In the genomic region with DNA sequence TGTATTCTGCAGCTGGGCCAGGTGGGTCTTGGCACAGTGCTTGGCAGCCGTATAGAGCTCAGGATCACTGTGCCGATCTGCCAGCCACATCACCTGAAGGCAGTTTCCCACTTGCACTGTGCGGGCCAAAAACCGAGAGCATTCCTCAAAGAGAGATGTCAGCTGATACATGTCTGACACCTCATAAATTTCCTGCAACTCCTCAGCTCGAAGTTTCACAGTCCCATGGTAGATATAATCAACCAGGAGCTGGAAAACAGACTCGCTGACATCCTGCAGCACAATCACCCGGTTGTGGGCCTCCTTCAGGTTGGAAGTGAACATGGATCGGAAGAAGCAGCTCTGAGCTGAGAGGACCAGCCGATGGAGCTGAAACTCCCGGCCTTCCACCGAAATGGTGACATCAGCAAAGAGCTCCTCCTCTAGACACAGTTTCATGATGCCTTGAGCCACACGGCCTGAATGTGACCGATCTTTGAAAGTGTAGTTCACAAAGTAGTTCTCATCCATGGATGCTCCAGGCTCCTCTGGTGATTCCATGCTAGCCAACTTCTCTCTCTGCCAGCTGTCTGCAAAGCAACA, we compare ENCODE assay signal across 8 cellular contexts. TPM values are rescaled to one million over a fixed set of nuclear protein-coding genes. Genes with fewer than 3 reads are reported as not detected.
A peak's percentile ranks its signal among the peaks of the same experiment; 100 is the strongest.
DNase-seq lines count a peak whose midpoint lies in the region; ATAC-seq and TF ChIP-seq lines count a peak whose summit lies in the region.

No MANE protein-coding gene starts in this region.

- H3K4me3 ChIP-seq in adipocyte (ENCODE audit: low read length) (peak overlapping the region; percentile 86), lower lobe of right lung (peak overlapping the region; percentile 86)

- H3K36me3 Mint-ChIP-seq in stimulated activated naive CD8-positive, alpha-beta T cell treated with anti-CD3 and anti-CD28 coated beads, Interleukin-15, Interleukin-2, amounts not matched to agents 100 ng/mL and 50 ng/mL, for 24 hours (ENCODE audit: low read depth), result peaks cover 68% of the 10 kb centered on the region

- H3K36me3 ChIP-seq in adipocyte (ENCODE audit: control insufficient read depth, insufficient read depth, low read length, severe bottlenecking) (peaks cover 48% of the 10 kb centered on the region), lower lobe of right lung (peaks cover 74% of the 10 kb centered on the region)

- H3K4me1 ChIP-seq in adipocyte (ENCODE audit: control insufficient read depth, insufficient read depth, low read length) (peaks cover 26% of the 10 kb centered on the region), lower lobe of right lung (peaks cover 34% of the 10 kb centered on the region)

- ATAC-seq in stimulated activated naive CD8-positive, alpha-beta T cell treated with anti-CD3 and anti-CD28 coated beads, Interleukin-15, Interleukin-2, amounts not matched to agents 100 U/mL and 50 U/mL, for 24 hours, result no peak
- ATAC-seq in lower lobe of right lung (no peak), HG02981 (IDR thresholded peaks at IDR 0.05; ENCODE audit: unreplicated experiment) (no peak)

- H3K4me1 Mint-ChIP-seq in stimulated activated naive CD8-positive, alpha-beta T cell treated with anti-CD3 and anti-CD28 coated beads, Interleukin-15, Interleukin-2, amounts not matched to agents 100 ng/mL and 50 ng/mL, for 24 hours (ENCODE audit: low read depth), result peaks cover 47% of the 10 kb centered on the region

- H3K27ac Mint-ChIP-seq in stimulated activated naive CD8-positive, alpha-beta T cell treated with anti-CD3 and anti-CD28 coated beads, Interleukin-15, Interleukin-2, amounts not matched to agents 100 ng/mL and 50 ng/mL, for 24 hours, result peak overlapping the region; percentile 50

- no peak overlapping the region for H3K27ac ChIP-seq in lower lobe of right lung

- H3K9ac ChIP-seq in adipocyte (ENCODE audit: low read length), result peak overlapping the region; percentile 93

- no peaks in the 10 kb centered on the region for H3K9me3 ChIP-seq in adipocyte (ENCODE audit: control insufficient read depth, low read length)
- H3K9me3 ChIP-seq in lower lobe of right lung, result no peaks in the 10 kb centered on the region

- intact Hi-C loops in lower lobe of right lung (cut with DNase I), result no loop called here

- peak overlapping the region; percentile 98 for H3K4me3 Mint-ChIP-seq in stimulated activated naive CD8-positive, alpha-beta T cell treated with anti-CD3 and anti-CD28 coated beads, Interleukin-15, Interleukin-2, amounts not matched to agents 100 ng/mL and 50 ng/mL, for 24 hours

- H3K27me3 Mint-ChIP-seq in stimulated activated naive CD8-positive, alpha-beta T cell treated with anti-CD3 and anti-CD28 coated beads, Interleukin-15, Interleukin-2, amounts not matched to agents 100 ng/mL and 50 ng/mL, for 24 hours, result no peaks in the 10 kb centered on the region

- TF ChIP-seq CTCF in lower lobe of right lung (IDR thresholded peaks at IDR 0.05) (no peak), GM10266 (IDR thresholded peaks at IDR 0.05; ENCODE audit: control insufficient read depth, insufficient read depth, low read depth, missing control alignments) (no peak)

- H3K9me3 Mint-ChIP-seq in stimulated activated naive CD8-positive, alpha-beta T cell treated with anti-CD3 and anti-CD28 coated beads, Interleukin-15, Interleukin-2, amounts not matched to agents 100 ng/mL and 50 ng/mL, for 24 hours, result no peaks in the 10 kb centered on the region

- DNase-seq in stimulated activated naive CD8-positive, alpha-beta T cell treated with anti-CD3 and anti-CD28 coated beads, Interleukin-15, Interleukin-2, amounts not matched to agents 100 U/mL and 50 U/mL, for 24 hours, result no peak
- DNase-seq in adipocyte (ENCODE audit: low read depth) (no peak), lower lobe of right lung (peak; percentile 20), GM10266 (ENCODE audit: extremely low spot score) (no peak), NCI-H187 (lab: John Stamatoyannopoulos, UW) (no peak)
- DNase-seq in NK-92 treated with Interleukin-12 subunit alpha and Interleukin-12 subunit beta, amount 100 ng/mL, for 24 hours (lab: John Stamatoyannopoulos, UW), result no peak

- no peaks in the 10 kb centered on the region for H3K27me3 ChIP-seq in adipocyte (replicated peaks; ENCODE audit: control insufficient read depth, insufficient read depth, low read length)
- H3K27me3 ChIP-seq in lower lobe of right lung (ENCODE audit: low read depth), result no peaks in the 10 kb centered on the region

RNA-seq across cellular contexts. Expression of a gene that starts 1.2 kb away (rescaled TPM):
- total RNA-seq in lower lobe of right lung, result 13.4 TPM

RNA-seq across cellular contexts. Expression of a gene that starts 1.3 kb away (rescaled TPM):
- total RNA-seq in lower lobe of right lung, result 79.0 TPM

RNA-seq across cellular contexts. Expression of a gene that starts 8.9 kb away (rescaled TPM):
- 0.53 TPM for total RNA-seq in lower lobe of right lung

RNA-seq across cellular contexts. Expression of a gene that starts 12.2 kb away (rescaled TPM):
- total RNA-seq in lower lobe of right lung, result 78.1 TPM

RNA-seq across cellular contexts. Expression of a gene that starts 16.7 kb away (rescaled TPM):
- 1.3 TPM for total RNA-seq in lower lobe of right lung
